21 cellular contexts compared by ENCODE assay signal in the genomic region with DNA sequence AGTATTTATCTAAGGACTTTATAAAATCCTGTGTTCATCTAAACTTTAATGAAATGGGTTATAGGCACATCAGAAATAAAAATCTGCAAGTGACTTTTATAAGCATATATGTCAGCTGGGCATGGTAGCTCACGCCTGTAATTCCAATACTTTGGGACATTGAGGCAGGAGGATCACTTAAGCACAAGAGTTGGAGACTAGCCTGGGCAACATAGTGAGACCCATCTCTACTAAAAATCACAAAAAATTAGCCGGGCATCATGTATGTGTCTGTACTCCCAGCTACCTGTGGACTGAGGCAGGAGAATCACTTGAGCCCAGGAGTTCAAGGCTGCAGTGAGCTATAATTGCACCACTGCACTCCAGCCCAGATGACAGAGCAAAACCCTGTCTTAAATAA. TPM values are rescaled to one million over a fixed set of nuclear protein-coding genes. Genes with fewer than 3 reads are reported as not detected.
DNase-seq lines count a peak whose midpoint lies in the region; ATAC-seq, FAIRE-seq and TF ChIP-seq lines count a peak whose summit lies in the region.
"Had no signal": no experiment of that assay in that cellular context is flagged by ENCODE, and none has a peak within 500 bp of the region (broad histone marks: within the 10 kb centered on the region; RNA-seq: fewer than 3 reads in every experiment).

No MANE protein-coding gene starts in this region.

- H3K79me2 ChIP-seq in HepG2 (ENCODE audit: insufficient read depth, low read length) (peaks cover 67% of the 10 kb centered on the region), hepatocyte (peaks cover 96% of the 10 kb centered on the region), smooth muscle cell (ENCODE audit: low read depth) (peaks cover 84% of the 10 kb centered on the region)

- H3K27ac ChIP-seq in HepG2 (ENCODE audit: extremely low read length, insufficient read depth, low read length) (no peak overlapping the region), right lobe of liver (no peak overlapping the region), hepatocyte (peak overlapping the region; percentile 2), smooth muscle cell (ENCODE audit: low read depth) (peak overlapping the region; percentile 20)
- H3K27ac ChIP-seq: 22Rv1, A549, C4-2B, GM23248 had no signal

- no peak overlapping the region for H3K4me2 ChIP-seq in HepG2 (ENCODE audit: low read depth, low read length)
- no peak overlapping the region for H3K4me2 ChIP-seq in hepatocyte
- H3K4me2 ChIP-seq in smooth muscle cell: no peak overlapping the region
- H3K4me2 ChIP-seq: A549 had no signal

- TF ChIP-seq CTCF in HepG2 (CRISPR knock-in tag; IDR thresholded peaks at IDR 0.05): no peak
- TF ChIP-seq CTCF in right lobe of liver (IDR thresholded peaks at IDR 0.05): no peak
- TF ChIP-seq CTCF in hepatocyte (IDR thresholded peaks at IDR 0.05; ENCODE audit: poor library complexity): no peak
- no peak for TF ChIP-seq CTCF in smooth muscle cell (IDR thresholded peaks at IDR 0.05; ENCODE audit: borderline replicate concordance, insufficient read depth, poor library complexity, severe bottlenecking)

- H3F3A ChIP-seq in smooth muscle cell (ENCODE audit: low read depth): no peaks in the 10 kb centered on the region

- in situ Hi-C loops in HepG2 (cut with HindIII; ENCODE audit: extremely low pct_ligation_motif_present, low pct_unique_long_range_greater_than_20kb): no loop called here

- no peak for TF ChIP-seq RAD21 in HepG2 (CRISPR knock-in tag; IDR thresholded peaks at IDR 0.05)

- peaks cover 62% of the 10 kb centered on the region for H3K4me1 ChIP-seq in HepG2 (ENCODE audit: insufficient read depth, low read length)
- H3K4me1 ChIP-seq in right lobe of liver: peaks cover 0 to 7% (median 0%) of the 10 kb centered on the region in 4 donors
- peaks cover 6% of the 10 kb centered on the region for H3K4me1 ChIP-seq in hepatocyte (ENCODE audit: insufficient read depth)
- H3K4me1 ChIP-seq in smooth muscle cell (ENCODE audit: low read depth): peaks cover 13% of the 10 kb centered on the region

- H3K36me3 ChIP-seq in HepG2 (replicated peaks in 1 of 2; ENCODE audit: control insufficient read depth in 1 of 2, insufficient read depth in 2 of 2, low read length in 2 of 2) (no peaks in the 10 kb centered on the region), right lobe of liver (no peaks in the 10 kb centered on the region), hepatocyte (replicated peaks; ENCODE audit: insufficient read depth, low read depth) (no peaks in the 10 kb centered on the region), smooth muscle cell (ENCODE audit: low read depth) (no peaks in the 10 kb centered on the region)

- BruUV-seq in HepG2 (replicated peaks; lab: Mats Ljungman, UMichigan): no TSS peak

- CTCF ChIA-PET in HepG2 (lab: Yijun Ruan, JAX; ENCODE audit: low intra/inter-chr PET ratio, low total read pairs): no interaction called here

- H3K9me3 ChIP-seq in HepG2 (ENCODE audit: low read length) (no peaks in the 10 kb centered on the region), right lobe of liver (no peaks in the 10 kb centered on the region), hepatocyte (ENCODE audit: low read depth) (no peaks in the 10 kb centered on the region), smooth muscle cell (replicated peaks; ENCODE audit: low read depth) (no peaks in the 10 kb centered on the region)
- H3K9me3 ChIP-seq: A549, Caco-2 had no signal

- no peak overlapping the region for H3K4me3 ChIP-seq in HepG2 (replicated peaks in 1 of 3; ENCODE audit: insufficient read depth in 1 of 3, low read depth in 2 of 3, low read length in 3 of 3)
- no peak overlapping the region for H3K4me3 ChIP-seq in right lobe of liver
- H3K4me3 ChIP-seq in hepatocyte: no peak overlapping the region
- H3K4me3 ChIP-seq in smooth muscle cell: no peak overlapping the region
- H3K4me3 ChIP-seq: A549, GM23248 had no signal

- H2AFZ ChIP-seq in HepG2 (ENCODE audit: low read length) (no peak overlapping the region), hepatocyte (no peak overlapping the region), smooth muscle cell (ENCODE audit: low read depth) (no peak overlapping the region)
- H2AFZ ChIP-seq: GM23248 had no signal

- ATAC-seq in HepG2 (no peak), right lobe of liver (no peak), HG03045 (IDR thresholded peaks at IDR 0.05; ENCODE audit: unreplicated experiment) (no peak), HG03439 (IDR thresholded peaks at IDR 0.05; ENCODE audit: unreplicated experiment) (no peak)
- ATAC-seq: A549 had no signal

- no peak for TF ChIP-seq EP300 in HepG2 (IDR thresholded peaks at IDR 0.05; ENCODE audit: low read depth in 2 of 2, low read length in 2 of 2)
- TF ChIP-seq EP300 in HepG2 (CRISPR knock-in tag; IDR thresholded peaks at IDR 0.05; ENCODE audit: borderline replicate concordance): no peak

- POLR2A ChIA-PET in HepG2 (lab: Yijun Ruan, JAX): interaction anchor here (0.8 kb wide), 1 partner anchor 26 kb away, joined by 5 read pairs; no protein-coding TSS in a partner anchor

- FAIRE-seq in HepG2 (lab: Jason Lieb, UNC): no peak
- FAIRE-seq: A549, GM12892, GM18507 had no signal

- no peak for DNase-seq in HepG2 (ENCODE audit: low spot score)
- DNase-seq in right lobe of liver: no peak
- DNase-seq in hepatocyte (ENCODE audit: low spot score): no peak
- no peak for DNase-seq in smooth muscle cell (lab: John Stamatoyannopoulos, UW; ENCODE audit: unreplicated experiment)
- no peak for DNase-seq in amniotic stem cell (lab: John Stamatoyannopoulos, UW)
- DNase-seq: AML-193; Caco-2; CD4-positive, alpha-beta T cell; DMS153; DMS79; GDM1; GM23248; HCEC 1CT; IMR-90 had no signal

- H3K27me3 ChIP-seq in HepG2 (ENCODE audit: control insufficient read depth in 1 of 2, insufficient read depth in 2 of 2, low read length in 2 of 2) (no peaks in the 10 kb centered on the region), right lobe of liver (no peaks in the 10 kb centered on the region), hepatocyte (no peaks in the 10 kb centered on the region), smooth muscle cell (ENCODE audit: low read depth) (no peaks in the 10 kb centered on the region)

- 80% methylated on average over 2 of the region's 2 CpGs for WGBS in HepG2 (ENCODE audit: low lambda C conversion rate)
- WGBS in right lobe of liver (ENCODE audit: insufficient coverage, low coverage, low lambda C conversion rate, missing lambda C conversion rate): 75% methylated on average over 2 of the region's 2 CpGs
- 94% methylated on average over 2 of the region's 2 CpGs for WGBS in hepatocyte (ENCODE audit: low lambda C conversion rate, missing lambda C conversion rate)
- 90% methylated on average over 2 of the region's 2 CpGs for WGBS in smooth muscle cell (ENCODE audit: low lambda C conversion rate)

- intact Hi-C loops in HepG2 (cut with micrococcal nuclease; ENCODE audit: unreplicated experiment) (no loop called here), right lobe of liver (cut with DNase I) (no loop called here)

- TF ChIP-seq POLR2A in HepG2 (IDR thresholded peaks at IDR 0.05; ENCODE audit: insufficient read depth in 1 of 2, low read depth in 2 of 2, low read length in 2 of 2): no peak
- no peak for TF ChIP-seq POLR2A in right lobe of liver (IDR thresholded peaks at IDR 0.05)

- H3K9me2 ChIP-seq in hepatocyte (replicated peaks; ENCODE audit: insufficient read depth): no peaks in the 10 kb centered on the region

- H3K9ac ChIP-seq in HepG2 (ENCODE audit: insufficient read depth, low read depth, low read length): no peak overlapping the region
- no peak overlapping the region for H3K9ac ChIP-seq in smooth muscle cell (ENCODE audit: low read depth)
- H3K9ac ChIP-seq: GM23248 had no signal

- no peaks in the 10 kb centered on the region for H4K20me1 ChIP-seq in HepG2 (ENCODE audit: insufficient read depth, low read length)
- H4K20me1 ChIP-seq in hepatocyte (ENCODE audit: insufficient read depth, poor library complexity, severe bottlenecking): no peaks in the 10 kb centered on the region
- H4K20me1 ChIP-seq in smooth muscle cell (ENCODE audit: low read depth): peaks cover 72% of the 10 kb centered on the region

TF ChIP-seq in HepG2, 621 proteins besides CTCF, POLR2A, EP300 and RAD21:
- TF ChIP-seq CHCHD3 (CRISPR knock-in tag; IDR thresholded peaks at IDR 0.05): no peak
- TF ChIP-seq NBN (conservative IDR thresholded peaks at IDR 0.05): no peak
- peak; percentile 65; the same call in 1 of the 2 replicates for TF ChIP-seq ZNF121 (CRISPR knock-in tag; IDR thresholded peaks at IDR 0.05)
- no peak for TF ChIP-seq ZNF543 (CRISPR knock-in tag; IDR thresholded peaks at IDR 0.05)
- no peak for TF ChIP-seq SETDB1 (CRISPR knock-in tag; IDR thresholded peaks at IDR 0.05; ENCODE audit: borderline replicate concordance)
- 0 out of 2 replicates have a peak, but pooled peaks have one; percentile 25 for TF ChIP-seq RARA (CRISPR knock-in tag; IDR thresholded peaks at IDR 0.05)

RNA-seq across cellular contexts. Expression of a gene that starts 20.9 kb away (rescaled TPM):
- total RNA-seq in HepG2 (2016; rRNA removed; fragmentation: Illumina TruSeq; extraction: Trizol) (12.2 TPM in 2 replicates), right lobe of liver (10 to 100 TPM in 3 of 6 experiments, 1 to 10 TPM in 3; 6.6 to 17.9 (median 9.4) TPM), hepatocyte (32.8 and 35.6 TPM in 2 replicates), smooth muscle cell (31.0 and 39.5 TPM in 2 replicates)
- 1.5 and 2.6 TPM in 2 replicates for total RNA-seq in HepG2 (2016; cell fraction: cytosol; rRNA removed; fragmentation: Illumina TruSeq; extraction: Trizol; ENCODE audit: low read depth)
- 10.4 and 11.6 TPM in 2 replicates for total RNA-seq in HepG2 (2016; cell fraction: insoluble cytoplasmic fraction; rRNA removed; fragmentation: Illumina TruSeq; extraction: Trizol)
- total RNA-seq in HepG2 (2016; cell fraction: membrane; rRNA removed; fragmentation: Illumina TruSeq; extraction: Trizol): 4.6 and 4.8 TPM in 2 replicates
- total RNA-seq in HepG2 (2016; cell fraction: nucleus; rRNA removed; fragmentation: Illumina TruSeq; extraction: Trizol): 17.1 and 20.0 TPM in 2 replicates
- polyA plus RNA-seq in HepG2 (2011; rRNA removed) (9.6 and 11.9 TPM in 2 replicates), hepatocyte (10.0 and 10.5 TPM in 2 replicates), smooth muscle cell (9.1 and 13.2 TPM in 2 replicates)
- polyA plus RNA-seq in HepG2 (2011; cell fraction: cytosol; rRNA removed): 7.0 and 8.0 TPM in 2 replicates
- polyA plus RNA-seq in HepG2 (2011; cell fraction: nucleus; rRNA removed): 11.8 and 12.8 TPM in 2 replicates
- polyA plus RNA-seq in HepG2 (2012): 7.3 and 8.1 TPM in 2 replicates
- 0.26 and 0.42 TPM in 2 replicates for polyA plus RNA-seq in HepG2 (2016; cell fraction: cytosol; fragmentation: Illumina TruSeq; extraction: Trizol; ENCODE audit: low read depth)
- polyA plus RNA-seq in HepG2 (2016; cell fraction: insoluble cytoplasmic fraction; fragmentation: Illumina TruSeq; extraction: Trizol; ENCODE audit: low read depth): 7.8 and 8.5 TPM in 2 replicates
- polyA plus RNA-seq in HepG2 (2016; cell fraction: membrane; fragmentation: Illumina TruSeq; extraction: Trizol; ENCODE audit: low read depth): 1.4 and 1.7 TPM in 2 replicates
- 11.3 and 12.2 TPM in 2 replicates for polyA plus RNA-seq in HepG2 (2016; cell fraction: nucleus; fragmentation: Illumina TruSeq; extraction: Trizol; ENCODE audit: insufficient read depth, low read depth)
- polyA minus RNA-seq in HepG2 (2011; rRNA and poly(A)+ RNA removed; ENCODE audit: low replicate concordance): 11.6 and 31.0 TPM in 2 replicates
- polyA minus RNA-seq in HepG2 (2011; cell fraction: cytosol; rRNA and poly(A)+ RNA removed): 13.0 and 13.1 TPM in 2 replicates
- 57.6 and 63.4 TPM in 2 replicates for polyA minus RNA-seq in HepG2 (2011; cell fraction: nucleus; rRNA and poly(A)+ RNA removed)

Comparison
In these comparisons a context has a peak if more than half of its experiments do, and no peak if none do; other contexts are left out.
1. H3K27ac ChIP-seq: peak in hepatocyte (single experiment) and smooth muscle cell (single experiment); none in HepG2 (single experiment) and right lobe of liver (0 of 3).